Comparison of ENCODE assay signal across 1 cellular context in the genomic region with DNA sequence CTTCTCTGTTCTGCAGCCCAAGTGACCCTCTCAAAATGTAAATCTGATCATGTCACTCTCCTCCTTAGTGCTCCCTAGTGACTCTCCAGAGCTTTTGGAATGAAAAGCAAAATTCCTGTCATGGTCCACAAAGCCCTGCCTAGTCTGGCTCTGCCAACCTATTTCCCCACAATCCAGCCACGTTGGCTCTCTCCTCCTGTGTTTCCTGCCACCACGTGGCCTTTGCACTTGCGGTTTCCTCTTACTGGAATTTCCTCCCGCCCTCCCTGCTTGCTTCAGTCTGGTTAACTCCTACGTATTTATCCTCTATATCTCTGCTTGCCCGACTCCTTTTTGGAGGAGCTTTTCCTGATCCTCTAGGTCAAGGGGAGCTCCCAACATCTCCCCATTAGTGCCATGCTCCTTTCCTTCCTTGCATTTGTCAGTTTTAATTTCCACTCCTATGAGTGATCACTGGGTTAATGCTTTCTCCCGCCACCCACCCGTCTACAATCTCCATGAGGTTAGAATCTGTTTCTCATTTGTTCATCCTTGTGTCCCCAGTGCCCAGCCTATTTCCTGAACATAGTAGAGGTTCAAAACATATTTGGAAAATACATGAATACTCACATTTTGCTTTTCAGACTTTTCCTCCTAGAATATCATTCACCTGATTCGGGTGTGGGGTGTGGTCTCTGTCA.
TF ChIP-seq lines count a peak whose summit lies in the region.

No MANE protein-coding gene starts in this region.

TF ChIP-seq in K562, 482 proteins besides CTCF, POLR2A, EP300 and RAD21 (continued from another document and continues in another):
- TF ChIP-seq, protein P1, sequence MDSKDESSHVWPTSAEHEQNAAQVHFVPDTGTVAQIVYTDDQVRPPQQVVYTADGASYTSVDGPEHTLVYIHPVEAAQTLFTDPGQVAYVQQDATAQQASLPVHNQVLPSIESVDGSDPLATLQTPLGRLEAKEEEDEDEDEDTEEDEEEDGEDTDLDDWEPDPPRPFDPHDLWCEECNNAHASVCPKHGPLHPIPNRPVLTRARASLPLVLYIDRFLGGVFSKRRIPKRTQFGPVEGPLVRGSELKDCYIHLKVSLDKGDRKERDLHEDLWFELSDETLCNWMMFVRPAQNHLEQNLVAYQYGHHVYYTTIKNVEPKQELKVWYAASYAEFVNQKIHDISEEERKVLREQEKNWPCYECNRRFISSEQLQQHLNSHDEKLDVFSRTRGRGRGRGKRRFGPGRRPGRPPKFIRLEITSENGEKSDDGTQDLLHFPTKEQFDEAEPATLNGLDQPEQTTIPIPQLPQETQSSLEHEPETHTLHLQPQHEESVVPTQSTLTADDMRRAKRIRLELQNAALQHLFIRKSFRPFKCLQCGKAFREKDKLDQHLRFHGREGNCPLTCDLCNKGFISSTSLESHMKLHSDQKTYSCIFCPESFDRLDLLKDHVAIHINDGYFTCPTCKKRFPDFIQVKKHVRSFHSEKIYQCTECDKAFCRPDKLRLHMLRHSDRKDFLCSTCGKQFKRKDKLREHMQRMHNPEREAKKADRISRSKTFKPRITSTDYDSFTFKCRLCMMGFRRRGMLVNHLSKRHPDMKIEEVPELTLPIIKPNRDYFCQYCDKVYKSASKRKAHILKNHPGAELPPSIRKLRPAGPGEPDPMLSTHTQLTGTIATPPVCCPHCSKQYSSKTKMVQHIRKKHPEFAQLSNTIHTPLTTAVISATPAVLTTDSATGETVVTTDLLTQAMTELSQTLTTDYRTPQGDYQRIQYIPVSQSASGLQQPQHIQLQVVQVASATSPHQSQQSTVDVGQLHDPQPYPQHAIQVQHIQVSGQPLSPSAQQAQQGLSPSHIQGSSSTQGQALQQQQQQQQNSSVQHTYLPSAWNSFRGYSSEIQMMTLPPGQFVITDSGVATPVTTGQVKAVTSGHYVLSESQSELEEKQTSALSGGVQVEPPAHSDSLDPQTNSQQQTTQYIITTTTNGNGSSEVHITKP (IDR thresholded peaks at IDR 0.05; ENCODE audit: partially characterized antibody), result no peak
- TF ChIP-seq ZKSCAN3 (CRISPR knock-in tag; IDR thresholded peaks at IDR 0.05) (no peak), ZNF77 (CRISPR knock-in tag; IDR thresholded peaks at IDR 0.05) (no peak), IRF9 (tag; IDR thresholded peaks at IDR 0.05) (no peak), DDX20 (tag; IDR thresholded peaks at IDR 0.05; ENCODE audit: low read depth) (no peak), HSF4 (CRISPR knock-in tag; IDR thresholded peaks at IDR 0.05; ENCODE audit: borderline replicate concordance) (no peak), YY1 (IDR thresholded peaks at IDR 0.05; ENCODE audit: borderline replicate concordance in 1 of 3, control insufficient read depth in 1 of 3, extremely low read depth in 1 of 3, insufficient read depth in 3 of 3, insufficient read length in 1 of 3, insufficient replicate concordance in 2 of 3, low read depth in 1 of 3, low read length in 2 of 3) (no peak), ETV1 (tag; conservative IDR thresholded peaks at IDR 0.05; ENCODE audit: low read depth) (0 out of 2 replicates have a peak, but pooled peaks have one; percentile 23), HNRNPUL1 (IDR thresholded peaks at IDR 0.05; ENCODE audit: low read length) (no peak), ZNF75A (CRISPR knock-in tag; IDR thresholded peaks at IDR 0.05) (no peak), BMI1 (IDR thresholded peaks at IDR 0.05; ENCODE audit: low read length) (no peak), FOS (IDR thresholded peaks at IDR 0.05; ENCODE audit: extremely low read depth, insufficient read length) (no peak), JUNB (CRISPR knock-in tag; conservative IDR thresholded peaks at IDR 0.05) (no peak), FUS (optimal IDR thresholded peaks at IDR 0.05; ENCODE audit: low read depth, low read length) (no peak), RHOXF2B (CRISPR knock-in tag; conservative IDR thresholded peaks at IDR 0.05) (no peak), HDAC8 (tag; IDR thresholded peaks at IDR 0.05) (no peak), USF2 (CRISPR knock-in tag; IDR thresholded peaks at IDR 0.05) (peak; percentile 64), NFRKB (IDR thresholded peaks at IDR 0.05; ENCODE audit: low read depth) (no peak), SMARCA5 (IDR thresholded peaks at IDR 0.05) (no peak), HNRNPK (IDR thresholded peaks at IDR 0.05; ENCODE audit: low read depth, low read length, poor library complexity, severe bottlenecking) (no peak), ZBTB8A (IDR thresholded peaks at IDR 0.05; ENCODE audit: partially characterized antibody) (no peak), RFX5 (IDR thresholded peaks at IDR 0.05; ENCODE audit: low read depth, low read length) (no peak), ZNF224 (CRISPR knock-in tag; IDR thresholded peaks at IDR 0.05) (no peak), ZNF764 (CRISPR knock-in tag; IDR thresholded peaks at IDR 0.05; ENCODE audit: low read depth) (no peak), ETS2 (tag; IDR thresholded peaks at IDR 0.05; ENCODE audit: borderline replicate concordance, poor library complexity, severe bottlenecking) (no peak), KDM2B (CRISPR knock-in tag; IDR thresholded peaks at IDR 0.05) (no peak), TSC22D4 (tag; IDR thresholded peaks at IDR 0.05) (no peak), PATZ1 (CRISPR knock-in tag; IDR thresholded peaks at IDR 0.05; ENCODE audit: borderline replicate concordance) (no peak), HDAC6 (IDR thresholded peaks at IDR 0.05; ENCODE audit: low read depth, low read length) (no peak), GABPA (tag; conservative IDR thresholded peaks at IDR 0.05; ENCODE audit: low read depth) (0 out of 2 replicates have a peak, but pooled peaks have one; percentile 32), TEAD4 (IDR thresholded peaks at IDR 0.05; ENCODE audit: low read length) (peak; percentile 59; the same call in 1 of the 2 replicates), TEAD4 (CRISPR knock-in tag; IDR thresholded peaks at IDR 0.05; ENCODE audit: borderline replicate concordance) (no peak), MECOM (CRISPR knock-in tag; IDR thresholded peaks at IDR 0.05) (no peak), RNF2 (IDR thresholded peaks at IDR 0.05) (no peak), HES1 (IDR thresholded peaks at IDR 0.05; ENCODE audit: low read depth) (no peak), TFAP4 (CRISPR knock-in tag; IDR thresholded peaks at IDR 0.05; ENCODE audit: borderline replicate concordance) (no peak), ZNF384 (IDR thresholded peaks at IDR 0.05; ENCODE audit: low read depth, low read length) (no peak), ADNP (tag; IDR thresholded peaks at IDR 0.05) (no peak), POLR2AphosphoS2 (IDR thresholded peaks at IDR 0.05; ENCODE audit: low read length) (no peak), SIN3B (IDR thresholded peaks at IDR 0.05; ENCODE audit: low read depth) (no peak), TBL1XR1 (IDR thresholded peaks at IDR 0.05; ENCODE audit: low read length in 2 of 2) (no peak)
- TF ChIP-seq, protein P2, sequence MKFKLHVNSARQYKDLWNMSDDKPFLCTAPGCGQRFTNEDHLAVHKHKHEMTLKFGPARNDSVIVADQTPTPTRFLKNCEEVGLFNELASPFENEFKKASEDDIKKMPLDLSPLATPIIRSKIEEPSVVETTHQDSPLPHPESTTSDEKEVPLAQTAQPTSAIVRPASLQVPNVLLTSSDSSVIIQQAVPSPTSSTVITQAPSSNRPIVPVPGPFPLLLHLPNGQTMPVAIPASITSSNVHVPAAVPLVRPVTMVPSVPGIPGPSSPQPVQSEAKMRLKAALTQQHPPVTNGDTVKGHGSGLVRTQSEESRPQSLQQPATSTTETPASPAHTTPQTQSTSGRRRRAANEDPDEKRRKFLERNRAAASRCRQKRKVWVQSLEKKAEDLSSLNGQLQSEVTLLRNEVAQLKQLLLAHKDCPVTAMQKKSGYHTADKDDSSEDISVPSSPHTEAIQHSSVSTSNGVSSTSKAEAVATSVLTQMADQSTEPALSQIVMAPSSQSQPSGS (CRISPR knock-in tag; IDR thresholded peaks at IDR 0.05), result no peak
- TF ChIP-seq, protein P3, sequence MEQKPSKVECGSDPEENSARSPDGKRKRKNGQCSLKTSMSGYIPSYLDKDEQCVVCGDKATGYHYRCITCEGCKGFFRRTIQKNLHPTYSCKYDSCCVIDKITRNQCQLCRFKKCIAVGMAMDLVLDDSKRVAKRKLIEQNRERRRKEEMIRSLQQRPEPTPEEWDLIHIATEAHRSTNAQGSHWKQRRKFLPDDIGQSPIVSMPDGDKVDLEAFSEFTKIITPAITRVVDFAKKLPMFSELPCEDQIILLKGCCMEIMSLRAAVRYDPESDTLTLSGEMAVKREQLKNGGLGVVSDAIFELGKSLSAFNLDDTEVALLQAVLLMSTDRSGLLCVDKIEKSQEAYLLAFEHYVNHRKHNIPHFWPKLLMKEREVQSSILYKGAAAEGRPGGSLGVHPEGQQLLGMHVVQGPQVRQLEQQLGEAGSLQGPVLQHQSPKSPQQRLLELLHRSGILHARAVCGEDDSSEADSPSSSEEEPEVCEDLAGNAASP (IDR thresholded peaks at IDR 0.05), result no peak
- TF ChIP-seq, protein P4, sequence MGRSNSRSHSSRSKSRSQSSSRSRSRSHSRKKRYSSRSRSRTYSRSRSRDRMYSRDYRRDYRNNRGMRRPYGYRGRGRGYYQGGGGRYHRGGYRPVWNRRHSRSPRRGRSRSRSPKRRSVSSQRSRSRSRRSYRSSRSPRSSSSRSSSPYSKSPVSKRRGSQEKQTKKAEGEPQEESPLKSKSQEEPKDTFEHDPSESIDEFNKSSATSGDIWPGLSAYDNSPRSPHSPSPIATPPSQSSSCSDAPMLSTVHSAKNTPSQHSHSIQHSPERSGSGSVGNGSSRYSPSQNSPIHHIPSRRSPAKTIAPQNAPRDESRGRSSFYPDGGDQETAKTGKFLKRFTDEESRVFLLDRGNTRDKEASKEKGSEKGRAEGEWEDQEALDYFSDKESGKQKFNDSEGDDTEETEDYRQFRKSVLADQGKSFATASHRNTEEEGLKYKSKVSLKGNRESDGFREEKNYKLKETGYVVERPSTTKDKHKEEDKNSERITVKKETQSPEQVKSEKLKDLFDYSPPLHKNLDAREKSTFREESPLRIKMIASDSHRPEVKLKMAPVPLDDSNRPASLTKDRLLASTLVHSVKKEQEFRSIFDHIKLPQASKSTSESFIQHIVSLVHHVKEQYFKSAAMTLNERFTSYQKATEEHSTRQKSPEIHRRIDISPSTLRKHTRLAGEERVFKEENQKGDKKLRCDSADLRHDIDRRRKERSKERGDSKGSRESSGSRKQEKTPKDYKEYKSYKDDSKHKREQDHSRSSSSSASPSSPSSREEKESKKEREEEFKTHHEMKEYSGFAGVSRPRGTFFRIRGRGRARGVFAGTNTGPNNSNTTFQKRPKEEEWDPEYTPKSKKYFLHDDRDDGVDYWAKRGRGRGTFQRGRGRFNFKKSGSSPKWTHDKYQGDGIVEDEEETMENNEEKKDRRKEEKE (IDR thresholded peaks at IDR 0.05; ENCODE audit: borderline replicate concordance in 1 of 2, control insufficient read depth in 1 of 2, low read depth in 2 of 2, low read length in 1 of 2), result no peak
- TF ChIP-seq, protein P5, sequence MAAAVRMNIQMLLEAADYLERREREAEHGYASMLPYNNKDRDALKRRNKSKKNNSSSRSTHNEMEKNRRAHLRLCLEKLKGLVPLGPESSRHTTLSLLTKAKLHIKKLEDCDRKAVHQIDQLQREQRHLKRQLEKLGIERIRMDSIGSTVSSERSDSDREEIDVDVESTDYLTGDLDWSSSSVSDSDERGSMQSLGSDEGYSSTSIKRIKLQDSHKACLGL (CRISPR knock-in tag; IDR thresholded peaks at IDR 0.05; ENCODE audit: borderline replicate concordance, poor library complexity, severe bottlenecking), result no peak
